26 cellular contexts compared by ENCODE assay signal in genomic region chr20:22568872-22569344, GRCh38. TPM values are rescaled to one million over a fixed set of nuclear protein-coding genes. Genes with fewer than 3 reads are reported as not detected.
DNase-seq lines count a peak whose midpoint lies in the region; ATAC-seq and TF ChIP-seq lines count a peak whose summit lies in the region.
"Had no signal": no experiment of that assay in that cellular context is flagged by ENCODE, and none has a peak within 500 bp of the region (broad histone marks: within the 10 kb centered on the region; RNA-seq: fewer than 3 reads in every experiment).

No MANE protein-coding gene starts in this region.

- no peaks in the 10 kb centered on the region for H3K36me3 Mint-ChIP-seq in stimulated activated memory B cell treated with anti-CD40 and anti-IgM and Interleukin-4, amounts not matched to agents 10 μg/mL and 1 μg/mL and 100 μg/mL, for 72 hours
- H3K36me3 Mint-ChIP-seq: CD4-positive, CD25-positive, alpha-beta regulatory T cell had no signal

- no peaks in the 10 kb centered on the region for H3K9me3 Mint-ChIP-seq in stimulated activated memory B cell treated with anti-CD40 and anti-IgM and Interleukin-4, amounts not matched to agents 10 μg/mL and 1 μg/mL and 100 μg/mL, for 72 hours
- H3K9me3 Mint-ChIP-seq: activated naive CD4-positive, alpha-beta T cell treated with anti-CD3 and anti-CD28 coated beads for 36 hours; activated T-cell treated with anti-CD3 and anti-CD28 coated beads, Interleukin-2, amount 50 U/mL, for 4 hours; central memory CD8-positive, alpha-beta T cell had no signal

- BruUV-seq in Panc1 (replicated peaks; lab: Mats Ljungman, UMichigan): no TSS peak

- no peak for TF ChIP-seq CTCF in Panc1 (IDR thresholded peaks at IDR 0.05)

- H3K4me1 Mint-ChIP-seq in stimulated activated memory B cell treated with anti-CD40 and anti-IgM and Interleukin-4, amounts not matched to agents 10 μg/mL and 1 μg/mL and 100 μg/mL, for 72 hours: no peaks in the 10 kb centered on the region
- H3K4me1 Mint-ChIP-seq: CD4-positive, CD25-positive, alpha-beta regulatory T cell; central memory CD8-positive, alpha-beta T cell had no signal

- no peak overlapping the region for H3K4me3 Mint-ChIP-seq in stimulated activated memory B cell treated with anti-CD40 and anti-IgM and Interleukin-4, amounts not matched to agents 10 μg/mL and 1 μg/mL and 100 μg/mL, for 72 hours
- H3K4me3 Mint-ChIP-seq: activated naive CD4-positive, alpha-beta T cell treated with anti-CD3 and anti-CD28 coated beads for 36 hours; activated T-cell treated with anti-CD3 and anti-CD28 coated beads, Interleukin-2, amount 50 U/mL, for 4 hours; central memory CD8-positive, alpha-beta T cell had no signal

- peak; percentile 68 for ATAC-seq in Panc1
- ATAC-seq in HG02852 (IDR thresholded peaks at IDR 0.05; ENCODE audit: unreplicated experiment): no peak
- no peak for ATAC-seq in stimulated activated memory B cell treated with anti-CD40 and anti-IgM and Interleukin-4, amounts not matched to agents 10 μg/mL and 1 μg/mL and 100 μg/mL, for 72 hours
- ATAC-seq: activated T-cell treated with anti-CD3 and anti-CD28 coated beads, Interleukin-2, amount 50 U/mL, for 4 hours; esophagus mucosa; Right ventricle myocardium inferior had no signal

- H3K36me3 ChIP-seq in Panc1 (ENCODE audit: control insufficient read depth, insufficient read depth, low read length): 0 out of 2 replicates have a peak, but pooled peaks cover 3% of the 10 kb centered on the region
- H3K36me3 ChIP-seq: vagina had no signal

- POLR2A ChIA-PET in Panc1 (lab: Charles Lee): no interaction called here
- POLR2A ChIA-PET in HEK293T (lab: Yijun Ruan, JAX): no interaction called here

- H3K27ac Mint-ChIP-seq in stimulated activated memory B cell treated with anti-CD40 and anti-IgM and Interleukin-4, amounts not matched to agents 10 μg/mL and 1 μg/mL and 100 μg/mL, for 72 hours: no peak overlapping the region
- H3K27ac Mint-ChIP-seq: activated naive CD4-positive, alpha-beta T cell treated with anti-CD3 and anti-CD28 coated beads for 36 hours; CD4-positive, CD25-positive, alpha-beta regulatory T cell had no signal

- peaks cover 58% of the 10 kb centered on the region for H3K27me3 Mint-ChIP-seq in stimulated activated memory B cell treated with anti-CD40 and anti-IgM and Interleukin-4, amounts not matched to agents 10 μg/mL and 1 μg/mL and 100 μg/mL, for 72 hours

- CTCF ChIA-PET in Panc1 (lab: Charles Lee): no interaction called here
- CTCF ChIA-PET in HEK293T (lab: Yijun Ruan, JAX): no interaction called here

- peak overlapping the region; percentile 41 to 59 for H3K4me3 ChIP-seq in Panc1 (ENCODE audit: low read depth in 2 of 2, low read length in 2 of 2)
- H3K4me3 ChIP-seq: smooth muscle cell, vagina had no signal

- H3K27me3 ChIP-seq in Panc1 (ENCODE audit: control insufficient read depth, insufficient read depth, low read length): no peaks in the 10 kb centered on the region; the same call in 1 of the 2 replicates

- H3K27ac ChIP-seq in Panc1 (ENCODE audit: low read length): peak overlapping the region; percentile 83
- H3K27ac ChIP-seq: vagina had no signal

- peaks cover 53% of the 10 kb centered on the region for H3K4me1 ChIP-seq in Panc1 (ENCODE audit: control insufficient read depth, insufficient read depth, low read length)
- H3K4me1 ChIP-seq: vagina had no signal

- H3K9me3 ChIP-seq in Panc1 (ENCODE audit: control insufficient read depth, insufficient read depth, low read depth, low read length): no peaks in the 10 kb centered on the region
- H3K9me3 ChIP-seq: vagina had no signal

- intact Hi-C loops in Panc1 (cut with micrococcal nuclease; ENCODE audit: unreplicated experiment): no loop called here

- in situ Hi-C loops in Panc1 (cut with HindIII; ENCODE audit: low pct_unique_long_range_greater_than_20kb, low sequenced_read_pairs): no loop called here

- DNase-seq in Daoy (ENCODE audit: low read depth) (peak; percentile 22), Panc1 (ENCODE audit: low read depth, low spot score) (no peak), left kidney (ENCODE audit: low read depth, low spot score) (peak; percentile 48), retina (peak; percentile 74), HEK293T (ENCODE audit: extremely low spot score) (no peak), T-helper 9 cell (no peak)
- DNase-seq: activated CD4-positive, CD25-positive, alpha-beta regulatory T cell treated with anti-CD3 and anti-CD28 coated beads, Interleukin-2, amount 50 U/mL, for 72 hours; activated naive CD4-positive, alpha-beta T cell treated with anti-CD3 and anti-CD28 coated beads for 36 hours; activated T-cell treated with anti-CD3 and anti-CD28 coated beads, Interleukin-2, amount 50 U/mL, for 4 hours; anterior cingulate cortex; CD4-positive, CD25-positive, alpha-beta regulatory T cell; Kasumi-1; midbrain; NCI-H1092 treated with DMSO at 0.1 percent for 48 hours; stimulated activated CD4-positive, alpha-beta T cell treated with anti-CD3 and anti-CD28 coated beads, Interleukin-4, amount 100 ng/mL, for 24 hours had no signal

TF ChIP-seq in HEK293T, 16 proteins besides CTCF, POLR2A, EP300 and RAD21:
- TF ChIP-seq FOXA1 (IDR thresholded peaks at IDR 0.05) (no peak), ARNT (IDR thresholded peaks at IDR 0.05) (no peak), SP1 (IDR thresholded peaks at IDR 0.05) (no peak), CTBP1 (IDR thresholded peaks at IDR 0.05; ENCODE audit: borderline replicate concordance) (no peak), FOXM1 (IDR thresholded peaks at IDR 0.05; ENCODE audit: borderline replicate concordance) (no peak), NFRKB (IDR thresholded peaks at IDR 0.05) (no peak), FOXK2 (IDR thresholded peaks at IDR 0.05) (no peak), PKNOX1 (IDR thresholded peaks at IDR 0.05) (no peak), L3MBTL2 (conservative IDR thresholded peaks at IDR 0.05) (no peak), SUZ12 (IDR thresholded peaks at IDR 0.05) (no peak), BHLHE40 (IDR thresholded peaks at IDR 0.05; ENCODE audit: borderline replicate concordance) (no peak), ELF4 (IDR thresholded peaks at IDR 0.05) (no peak), HDGF (IDR thresholded peaks at IDR 0.05; ENCODE audit: borderline replicate concordance) (no peak)
TF ChIP-seq in HEK293T: peak in this region for 0.

RNA-seq across cellular contexts. Expression of gene FOXA2, which starts 15.5 kb away (rescaled TPM):
- 0.33 and 0.57 TPM in 2 replicates for total RNA-seq in Daoy (2014; rRNA removed; shearing (Covaris generic))
- 28.0 TPM for total RNA-seq in Panc1 (2021; ENCODE audit: unreplicated experiment)
- 41.1 TPM for polyA plus RNA-seq in Panc1 (2012; ENCODE audit: insufficient read length)
- total RNA-seq: activated naive CD4-positive, alpha-beta T cell treated with anti-CD3 and anti-CD28 coated beads for 36 hours; activated T-cell treated with anti-CD3 and anti-CD28 coated beads, Interleukin-2, amount 50 U/mL, for 4 hours; CD4-positive, CD25-positive, alpha-beta regulatory T cell; frontal cortex; NCI-H460; pulmonary artery endothelial cell; Right ventricle myocardium inferior; smooth muscle cell; vagina had no signal
- polyA plus RNA-seq: AG04450; CD4-positive, CD25-positive, alpha-beta regulatory T cell; smooth muscle cell had no signal

Comparison
In these comparisons a context has a peak if more than half of its experiments do, and no peak if none do; other contexts are left out.
1. DNase-seq: peak in Daoy (single experiment), left kidney (single experiment) and retina (single experiment); none in Panc1 (single experiment), HEK293T (single experiment) and T-helper 9 cell (single experiment).
2. RNA of gene FOXA2, which starts 15.5 kb away (total RNA-seq): 28.0 TPM in Panc1 (single experiment); 0.33 to 0.57 TPM in Daoy; every median in the first group is over 10 times any median in the second.